In genomic region chr5:74035521-74035937, GRCh38 we compare ENCODE assay signal across 8 cellular contexts.
DNase-seq lines count a peak whose midpoint lies in the region; ATAC-seq and TF ChIP-seq lines count a peak whose summit lies in the region.

No MANE protein-coding gene starts in this region.

- peaks cover 7% of the 10 kb centered on the region for H3K9me3 Mint-ChIP-seq in neural progenitor cell

- H3K36me3 ChIP-seq in Panc1 (ENCODE audit: control insufficient read depth, insufficient read depth, low read length) = no peaks in the 10 kb centered on the region
- no peaks in the 10 kb centered on the region for H3K36me3 ChIP-seq in neural progenitor cell

- H3K4me1 Mint-ChIP-seq in neural progenitor cell = peaks cover 29% of the 10 kb centered on the region

- peaks cover 7% of the 10 kb centered on the region; the same call in 1 of the 2 replicates for H3K4me1 ChIP-seq in Panc1 (ENCODE audit: control insufficient read depth, insufficient read depth, low read length)
- H3K4me1 ChIP-seq in neural progenitor cell = peaks cover 19% of the 10 kb centered on the region

- H3K27me3 ChIP-seq in Panc1 (ENCODE audit: control insufficient read depth, insufficient read depth, low read length) (no peaks in the 10 kb centered on the region), neural progenitor cell (no peaks in the 10 kb centered on the region)

- CTCF ChIA-PET in Panc1 (lab: Charles Lee) = interaction anchor here (1.0 kb wide), 1 partner anchor 606 kb away, joined by 3 read pairs; no protein-coding TSS in a partner anchor

- no peak overlapping the region for H3K9ac ChIP-seq in neural progenitor cell

- no peaks in the 10 kb centered on the region for H3F3A ChIP-seq in neural progenitor cell (ENCODE audit: low read depth)

- intact Hi-C loops in Panc1 (cut with micrococcal nuclease; ENCODE audit: unreplicated experiment) = loop anchor here (10.0 kb wide), 2 partner anchors 131 to 609 kb away; partner anchors contain the start of gene ENC1

- H3K4me3 ChIP-seq in Panc1 (ENCODE audit: low read depth in 2 of 2, low read length in 2 of 2) (no peak overlapping the region), neural progenitor cell (no peak overlapping the region)

- in situ Hi-C loops in Panc1 (cut with HindIII; ENCODE audit: low pct_unique_long_range_greater_than_20kb, low sequenced_read_pairs) = no loop called here

- H3K4me3 Mint-ChIP-seq in neural progenitor cell = no peak overlapping the region

- H3K36me3 Mint-ChIP-seq in neural progenitor cell = no peaks in the 10 kb centered on the region

- H3K27ac ChIP-seq in Panc1 (ENCODE audit: low read length) = no peak overlapping the region
- H3K27ac ChIP-seq in neural progenitor cell = no peak overlapping the region

- H3K27me3 Mint-ChIP-seq in neural progenitor cell (ENCODE audit: insufficient read depth, low read depth) = peaks cover 7% of the 10 kb centered on the region

- TF ChIP-seq CTCF in Panc1 (IDR thresholded peaks at IDR 0.05) (peak; percentile 61), neural progenitor cell (IDR thresholded peaks at IDR 0.05) (peak; percentile 19)

- peak; percentile 22 for DNase-seq in Panc1 (ENCODE audit: low read depth, low spot score)
- no peak for DNase-seq in neural progenitor cell (ENCODE audit: low spot score)
- DNase-seq in retina = no peak
- DNase-seq in activated T-cell treated with anti-CD3 and anti-CD28 coated beads for 4 hours = no peak

- POLR2A ChIA-PET in Panc1 (lab: Charles Lee) = interaction anchor here (0.6 kb wide), 1 partner anchor 10 kb away, joined by 3 read pairs; no protein-coding TSS in a partner anchor

- H3K4me2 ChIP-seq in neural progenitor cell = no peak overlapping the region

- H3K9me3 ChIP-seq in Panc1 (ENCODE audit: control insufficient read depth, insufficient read depth, low read depth, low read length) (no peaks in the 10 kb centered on the region), neural progenitor cell (ENCODE audit: low read depth) (no peaks in the 10 kb centered on the region)

- H2AFZ ChIP-seq in neural progenitor cell (replicated peaks) = no peak overlapping the region

- no peaks in the 10 kb centered on the region for H3K79me2 ChIP-seq in neural progenitor cell (ENCODE audit: low read depth)

- ATAC-seq in GM18502 (IDR thresholded peaks at IDR 0.05; ENCODE audit: poor library complexity, unreplicated experiment) (peak; percentile 69), HG03159 (IDR thresholded peaks at IDR 0.05; ENCODE audit: unreplicated experiment) (peak; percentile 56), Panc1 (peak; percentile 64), esophagus mucosa (peak; percentile 41), GM21381 (IDR thresholded peaks at IDR 0.05; ENCODE audit: unreplicated experiment) (no peak)

- no peak overlapping the region for H3K27ac Mint-ChIP-seq in neural progenitor cell

- no peaks in the 10 kb centered on the region for H4K20me1 ChIP-seq in neural progenitor cell (ENCODE audit: low read depth)

- BruUV-seq in Panc1 (replicated peaks; lab: Mats Ljungman, UMichigan) = no TSS peak
